21 cellular contexts compared by ENCODE assay signal in the genomic region with DNA sequence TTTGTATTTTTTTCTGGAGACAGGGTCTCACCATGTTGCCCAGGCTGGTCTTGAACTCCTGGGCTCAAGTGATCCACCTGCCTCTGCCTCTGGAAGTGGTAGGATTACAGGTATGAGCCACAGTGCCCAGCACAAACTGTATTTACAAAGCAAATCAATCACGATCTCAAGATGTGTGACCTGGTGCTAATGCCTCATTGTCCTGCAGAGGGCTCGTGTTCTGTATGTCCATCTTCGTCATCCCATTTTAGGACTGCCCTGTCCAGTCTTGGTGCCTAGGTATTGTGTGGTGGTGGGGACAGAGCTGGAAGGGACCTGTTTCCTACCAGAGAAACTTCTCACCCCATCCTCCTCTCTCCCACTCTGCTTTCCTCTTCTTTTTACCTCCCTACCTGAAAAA. TPM values are rescaled to one million over a fixed set of nuclear protein-coding genes. Genes with fewer than 3 reads are reported as not detected.
"Had no signal": no experiment of that assay in that cellular context is flagged by ENCODE, and none has a peak within 500 bp of the region (broad histone marks: within the 10 kb centered on the region; RNA-seq: fewer than 3 reads in every experiment).

No MANE protein-coding gene starts in this region.

- H3K9me3 ChIP-seq: esophagus muscularis mucosa, heart left ventricle, suprapubic skin, upper lobe of right lung had no signal

- H3K4me3 ChIP-seq: esophagus muscularis mucosa, heart left ventricle, suprapubic skin, upper lobe of right lung had no signal

- H3K36me3 ChIP-seq: esophagus muscularis mucosa, heart left ventricle, suprapubic skin, upper lobe of right lung had no signal

- FAIRE-seq: islet of Langerhans had no signal

- ATAC-seq: activated T-helper 17 cell treated with anti-CD3 and anti-CD28 coated beads, Interleukin-2, amount 50 U/mL, for 72 hours; foreskin keratinocyte; heart left ventricle; stimulated activated naive CD8-positive, alpha-beta T cell treated with anti-CD3 and anti-CD28 coated beads, Interleukin-15, Interleukin-2, amounts not matched to agents 100 U/mL and 50 U/mL, for 24 hours; T-cell; upper lobe of right lung; WTC11 had no signal

- DNase-seq: activated CD4-positive, alpha-beta T cell treated with anti-CD3 and anti-CD28 coated beads, Interleukin-2, amount 10 ng/mL, durations not matched to agents 7 days and 5 days; activated naive CD4-positive, alpha-beta T cell treated with anti-CD3 and anti-CD28 coated beads, Interleukin-2, amount 10 ng/mL, durations not matched to agents 7 days and 5 days; activated T-cell treated with anti-CD3 and anti-CD28 coated beads for 4 hours; foreskin keratinocyte; heart left ventricle; stimulated activated CD4-positive, alpha-beta T cell treated with anti-CD3 and anti-CD28 coated beads, Interleukin-4, amount 100 ng/mL, for 1 hour; stimulated activated CD8-positive, alpha-beta memory T cell treated with anti-CD3 and anti-CD28 coated beads, Interleukin-4, amount 100 ng/mL, for 48 hours; stimulated activated naive CD8-positive, alpha-beta T cell treated with anti-CD3 and anti-CD28 coated beads, Interleukin-15, Interleukin-2, amounts not matched to agents 100 U/mL and 50 U/mL, for 24 hours; T-cell; T1000; upper lobe of right lung had no signal

- H3K27me3 ChIP-seq: esophagus muscularis mucosa, foreskin keratinocyte, heart left ventricle, upper lobe of right lung had no signal

- H3K27ac ChIP-seq: esophagus muscularis mucosa, foreskin keratinocyte, heart left ventricle, suprapubic skin, upper lobe of right lung had no signal

RNA-seq across cellular contexts. Expression of a gene that starts 20.2 kb away (rescaled TPM):
- total RNA-seq: activated CD4-positive, alpha-beta T cell treated with anti-CD3 and anti-CD28 coated beads, Interleukin-2, amount 10 ng/mL, durations not matched to agents 7 days and 5 days; activated CD8-positive, alpha-beta memory T cell treated with anti-CD3 and anti-CD28 coated beads for 36 hours; activated T-helper 17 cell treated with anti-CD3 and anti-CD28 coated beads, Interleukin-2, amount 50 U/mL, for 72 hours; dermis microvascular lymphatic vessel endothelial cell; esophagus muscularis mucosa; foreskin keratinocyte; neural crest cell; osteocyte; WTC11 had no signal
- polyA plus RNA-seq: foreskin keratinocyte had no signal

RNA-seq across cellular contexts. Expression of a gene that starts 47.8 kb away (rescaled TPM):
- total RNA-seq: activated CD4-positive, alpha-beta T cell treated with anti-CD3 and anti-CD28 coated beads, Interleukin-2, amount 10 ng/mL, durations not matched to agents 7 days and 5 days; activated CD8-positive, alpha-beta memory T cell treated with anti-CD3 and anti-CD28 coated beads for 36 hours; activated T-helper 17 cell treated with anti-CD3 and anti-CD28 coated beads, Interleukin-2, amount 50 U/mL, for 72 hours; dermis microvascular lymphatic vessel endothelial cell; foreskin keratinocyte; heart left ventricle; neural crest cell; osteocyte; suprapubic skin; T-cell; upper lobe of right lung; WTC11 had no signal
- polyA plus RNA-seq: adipose tissue, foreskin keratinocyte, heart left ventricle had no signal
